Comparison of ENCODE assay signal across 10 cellular contexts in the genomic region with DNA sequence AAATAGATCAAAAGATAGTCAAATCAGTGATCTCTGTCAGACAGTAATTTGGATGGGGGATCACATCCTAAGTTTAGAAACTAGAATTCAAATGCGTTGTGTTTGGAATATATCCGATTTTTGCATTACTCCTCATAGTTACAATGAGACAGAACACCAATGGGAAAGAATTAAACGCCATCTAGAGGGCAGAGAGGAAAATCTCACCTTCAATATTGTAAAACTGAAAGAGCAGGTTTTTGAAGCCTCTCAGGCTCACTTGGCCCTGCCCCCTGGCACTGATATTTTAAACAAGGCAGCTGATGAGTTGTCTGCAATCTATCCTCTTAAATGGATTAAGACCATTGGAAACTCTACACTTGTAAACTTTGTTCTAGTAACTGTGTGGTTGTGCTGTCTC. TPM values are rescaled to one million over a fixed set of nuclear protein-coding genes. Genes with fewer than 3 reads are reported as not detected.
DNase-seq lines count a peak whose midpoint lies in the region; ATAC-seq, FAIRE-seq and TF ChIP-seq lines count a peak whose summit lies in the region.
"Had no signal": no experiment of that assay in that cellular context is flagged by ENCODE, and none has a peak within 500 bp of the region (broad histone marks: within the 10 kb centered on the region; RNA-seq: fewer than 3 reads in every experiment).

No MANE protein-coding gene starts in this region.

- TF ChIP-seq CTCF in MCF 10A (IDR thresholded peaks at IDR 0.05; ENCODE audit: unreplicated experiment) (no peak), breast epithelium (IDR thresholded peaks at IDR 0.05) (peak in 1 of 3 donors; percentile 32), esophagus squamous epithelium (IDR thresholded peaks at IDR 0.05) (peak in 4 of 6 experiments; percentile 9 to 61 (median 31)), type B pancreatic cell (conservative IDR thresholded peaks at IDR 0.05) (peak; percentile 46)

- no peak overlapping the region for H3K27ac ChIP-seq in breast epithelium
- no peak overlapping the region for H3K27ac ChIP-seq in esophagus squamous epithelium
- H3K27ac ChIP-seq: SJCRH30 had no signal

- FAIRE-seq in H54 (lab: Jason Lieb, UNC), result no peak

- intact Hi-C loops in MCF 10A (cut with micrococcal nuclease), result loop anchor here (2.0 to 5.0 kb wide), 2 partner anchors 172 to 280 kb away; no protein-coding TSS in a partner anchor
- intact Hi-C loops in breast epithelium (cut with DNase I; ENCODE audit: low total_unique reads), result no loop called here
- intact Hi-C loops in esophagus squamous epithelium (cut with DNase I), result no loop called here

- 10 to 38% methylated on average over 3 of the region's 3 CpGs for WGBS in esophagus squamous epithelium, 2 donors

- no peak for TF ChIP-seq POLR2A in breast epithelium (IDR thresholded peaks at IDR 0.05)
- no peak for TF ChIP-seq POLR2A in esophagus squamous epithelium (IDR thresholded peaks at IDR 0.05)
- no peak for TF ChIP-seq POLR2A in H54 (IDR thresholded peaks at IDR 0.05; ENCODE audit: low read depth, low read length)

- DNase-seq in MCF 10A (ENCODE audit: unreplicated experiment) (peak; percentile 38), breast epithelium (ENCODE audit: low spot score in 2 of 2) (no peak), NCI-H69 (lab: John Stamatoyannopoulos, UW) (peak; percentile 6), esophagus squamous epithelium (lab: John Stamatoyannopoulos, UW) (no peak), type B pancreatic cell (ENCODE audit: extremely low spot score, unreplicated experiment) (no peak), H54 (ENCODE audit: insufficient read length, low spot score) (no peak)
- DNase-seq in stimulated activated CD4-positive, alpha-beta T cell treated with anti-CD3 and anti-CD28 coated beads, Interleukin-4, amount 100 ng/mL, for 4 hours, result no peak

- H3K4me1 ChIP-seq in breast epithelium, result no peaks in the 10 kb centered on the region
- H3K4me1 ChIP-seq in esophagus squamous epithelium, result peaks cover 0 to 17% (median 0%) of the 10 kb centered on the region in 3 donors

- no TSS peak for BruUV-seq in MCF 10A (replicated peaks; lab: Mats Ljungman, UMichigan)

- H3K4me1 Mint-ChIP-seq in MCF 10A (ENCODE audit: insufficient read depth, unreplicated experiment) (peaks cover 4% of the 10 kb centered on the region), type B pancreatic cell (ENCODE audit: unreplicated experiment) (no peaks in the 10 kb centered on the region)

- H3K4me3 ChIP-seq in breast epithelium (no peak overlapping the region), esophagus squamous epithelium (no peak overlapping the region)
- H3K4me3 ChIP-seq: SJCRH30 had no signal

- H3K9me3 ChIP-seq in breast epithelium (peaks cover 0 to 5% of the 10 kb centered on the region in 2 donors), esophagus squamous epithelium (no peaks in the 10 kb centered on the region)
- H3K9me3 ChIP-seq: SJCRH30 had no signal

- H3K36me3 Mint-ChIP-seq in MCF 10A (ENCODE audit: insufficient read depth, unreplicated experiment) (no peaks in the 10 kb centered on the region), type B pancreatic cell (no peaks in the 10 kb centered on the region)

- H3K9me3 Mint-ChIP-seq in MCF 10A (ENCODE audit: unreplicated experiment) (no peaks in the 10 kb centered on the region), type B pancreatic cell (peaks cover 19% of the 10 kb centered on the region)

- H3K27ac Mint-ChIP-seq in MCF 10A (ENCODE audit: low read depth, unreplicated experiment) (no peak overlapping the region), type B pancreatic cell (no peak overlapping the region)

- H3K27me3 Mint-ChIP-seq in MCF 10A (ENCODE audit: insufficient read depth, unreplicated experiment), result peaks cover 88% of the 10 kb centered on the region
- H3K27me3 Mint-ChIP-seq in type B pancreatic cell, result no peaks in the 10 kb centered on the region

- POLR2A ChIA-PET in MCF 10A (lab: Yijun Ruan, JAX), result no interaction called here

- ATAC-seq in HG03469 (IDR thresholded peaks at IDR 0.05; ENCODE audit: unreplicated experiment), result no peak

- H3K27me3 ChIP-seq in breast epithelium, result peaks cover 0 to 9% of the 10 kb centered on the region in 2 donors
- H3K27me3 ChIP-seq in esophagus squamous epithelium, result peaks cover 0 to 66% (median 0%) of the 10 kb centered on the region in 4 donors
- H3K27me3 ChIP-seq: SJCRH30 had no signal

- no peaks in the 10 kb centered on the region for H3K36me3 ChIP-seq in breast epithelium
- H3K36me3 ChIP-seq in esophagus squamous epithelium, result no peaks in the 10 kb centered on the region
- H3K36me3 ChIP-seq: SJCRH30 had no signal

- H3K4me3 Mint-ChIP-seq in MCF 10A (ENCODE audit: unreplicated experiment) (no peak overlapping the region), type B pancreatic cell (no peak overlapping the region)

- CTCF ChIA-PET in MCF 10A (lab: Yijun Ruan, JAX), result interaction anchor here (0.6 to 4.1 kb wide), 8 partner anchors 10 to 302 kb away, joined by 3 to 70 read pairs (median 4); no protein-coding TSS in a partner anchor

RNA-seq across cellular contexts. Expression of a gene that starts 17.7 kb away (rescaled TPM):
- not detected in 2 replicates for total RNA-seq in MCF 10A (2022)
- total RNA-seq in breast epithelium, result not detected
- total RNA-seq in esophagus squamous epithelium, result not detected
- total RNA-seq in type B pancreatic cell (ENCODE audit: low replicate concordance), result not detected in 2 replicates
- total RNA-seq: epithelial cell of proximal tubule had no signal

RNA-seq across cellular contexts. Expression of a gene that starts 43.5 kb away (rescaled TPM):
- not detected in 2 replicates for total RNA-seq in MCF 10A (2022)
- total RNA-seq in breast epithelium, result 1 to 10 TPM in 2 of 3 donors, not detected in 1; 3.9 to 5.4 TPM
- 1 to 10 TPM in 1 of 4 donors, not detected in 3; 1.8 TPM for total RNA-seq in esophagus squamous epithelium
- not detected in 2 replicates for total RNA-seq in type B pancreatic cell (ENCODE audit: low replicate concordance)
- total RNA-seq: epithelial cell of proximal tubule had no signal

Comparison
In these comparisons a context has a peak if more than half of its experiments do, and no peak if none do; other contexts are left out.
1. DNase-seq: peak in MCF 10A (single experiment) and NCI-H69 (single experiment); none in breast epithelium (0 of 2), esophagus squamous epithelium (single experiment), type B pancreatic cell (single experiment), stimulated activated CD4-positive, alpha-beta T cell treated with anti-CD3 and anti-CD28 coated beads, Interleukin-4, amount 100 ng/mL, for 4 hours (0 of 2) and H54 (single experiment).